Comparison of ENCODE assay signal across 17 cellular contexts in the genomic region with DNA sequence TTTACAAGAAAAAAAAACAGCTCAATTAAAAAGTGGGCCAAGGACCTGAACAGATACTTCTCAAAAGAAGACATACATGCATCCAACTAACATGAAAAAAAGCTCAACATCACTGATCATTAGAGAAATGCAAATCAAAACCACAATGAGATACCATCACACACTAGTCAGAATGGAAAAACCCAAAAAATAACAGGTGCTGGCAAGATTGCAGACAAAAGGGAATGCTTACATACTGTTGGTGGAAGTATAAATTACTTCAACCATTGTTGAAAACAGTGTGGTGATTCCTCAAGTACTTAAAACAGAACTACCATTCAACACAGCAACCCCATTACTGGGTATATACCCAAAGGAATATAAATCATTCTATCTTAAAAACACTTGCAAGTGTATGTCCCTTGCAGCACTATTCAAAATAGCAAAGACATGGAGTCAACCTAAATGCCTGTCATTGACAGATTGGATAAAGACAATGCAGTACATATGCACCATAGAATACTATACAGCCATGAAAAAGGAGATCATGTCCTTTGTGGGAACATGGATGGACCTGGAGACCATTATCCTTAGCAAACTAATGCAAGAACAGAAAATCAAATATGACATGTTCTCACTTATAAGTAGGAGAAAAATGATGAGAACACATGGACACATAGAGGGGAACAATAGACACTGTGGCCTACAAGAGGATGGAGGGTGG.
A peak's percentile ranks its signal among the peaks of the same experiment; 100 is the strongest.
DNase-seq lines count a peak whose midpoint lies in the region; ATAC-seq, FAIRE-seq and TF ChIP-seq lines count a peak whose summit lies in the region.
"Had no signal": no experiment of that assay in that cellular context is flagged by ENCODE, and none has a peak within 500 bp of the region (broad histone marks: within the 10 kb centered on the region; RNA-seq: fewer than 3 reads in every experiment).

No MANE protein-coding gene starts in this region.

- intact Hi-C loops in CD14-positive monocyte (cut with micrococcal nuclease): no loop called here
- intact Hi-C loops in colonic mucosa (cut with DNase I): no loop called here

- peaks cover 18% of the 10 kb centered on the region for H3K79me2 ChIP-seq in astrocyte (ENCODE audit: insufficient read depth, low read length)

- H3K4me2 ChIP-seq in astrocyte (ENCODE audit: low read length): no peak overlapping the region
- H3K4me2 ChIP-seq: BLaER1 treated with 17β-estradiol and CSF1 and Interleukin-3, amounts not matched to agents 10 nM and 100 nM; SK-N-SH had no signal

- H3K36me3 Mint-ChIP-seq in astrocyte (ENCODE audit: low read depth, unreplicated experiment): peaks cover 3% of the 10 kb centered on the region
- peaks cover 7 to 13% of the 10 kb centered on the region in 2 donors for H3K36me3 Mint-ChIP-seq in CD14-positive monocyte

- H3K27ac ChIP-seq in astrocyte (ENCODE audit: low read depth, low read length) (no peak overlapping the region), colonic mucosa (no peak overlapping the region)
- H3K27ac ChIP-seq: BLaER1 treated with 17β-estradiol and CSF1 and Interleukin-3, amounts not matched to agents 10 nM and 100 nM; dorsolateral prefrontal cortex; right lobe of liver had no signal

- no peak overlapping the region for H2AFZ ChIP-seq in astrocyte (ENCODE audit: low read depth, low read length)

- H3K9me3 Mint-ChIP-seq in astrocyte (ENCODE audit: unreplicated experiment) (peaks cover under 1% of the 10 kb centered on the region), CD14-positive monocyte (peaks cover 13 to 24% (median 15%) of the 10 kb centered on the region in 7 donors)

- no peak overlapping the region for H3K4me3 ChIP-seq in astrocyte (ENCODE audit: insufficient read depth, low read depth, low read length)
- no peak overlapping the region for H3K4me3 ChIP-seq in colonic mucosa
- H3K4me3 ChIP-seq: BLaER1 treated with 17β-estradiol and CSF1 and Interleukin-3, amounts not matched to agents 10 nM and 100 nM; dorsolateral prefrontal cortex; right lobe of liver had no signal

- H3K36me3 ChIP-seq in astrocyte (ENCODE audit: insufficient read depth, low read length) (no peaks in the 10 kb centered on the region), colonic mucosa (no peaks in the 10 kb centered on the region)
- H3K36me3 ChIP-seq: right lobe of liver had no signal

- H3K9ac ChIP-seq in astrocyte (ENCODE audit: low read length): no peak overlapping the region
- no peak overlapping the region for H3K9ac ChIP-seq in colonic mucosa (ENCODE audit: low read depth in 2 of 2, low read length in 2 of 2)
- H3K9ac ChIP-seq: BLaER1 treated with 17β-estradiol and CSF1 and Interleukin-3, amounts not matched to agents 10 nM and 100 nM; SK-N-SH had no signal

- no peak for DNase-seq in GM18507 (ENCODE audit: extremely low spot score, insufficient read length, low read depth)
- DNase-seq in astrocyte (ENCODE audit: low read depth): peak; percentile 75
- no peak for DNase-seq in NCI-H1092 (lab: John Stamatoyannopoulos, UW)
- no peak for DNase-seq in CD14-positive monocyte (ENCODE audit: low spot score)
- DNase-seq in SK-N-DZ (ENCODE audit: low spot score): no peak
- no peak for DNase-seq in colonic mucosa
- DNase-seq: activated CD4-positive, alpha-beta T cell treated with anti-CD3 and anti-CD28 coated beads, Interleukin-2, amount 50 U/mL, for 4 hours; dorsolateral prefrontal cortex; Kasumi-1; NCI-H774; right lobe of liver; SK-N-SH had no signal

- peaks cover 28% of the 10 kb centered on the region for H4K20me1 ChIP-seq in astrocyte (ENCODE audit: insufficient read depth, low read length)

- H3K27me3 ChIP-seq in astrocyte (ENCODE audit: insufficient read depth, low read length) (no peaks in the 10 kb centered on the region), colonic mucosa (no peaks in the 10 kb centered on the region)
- H3K27me3 ChIP-seq: BLaER1 treated with 17β-estradiol and CSF1 and Interleukin-3, amounts not matched to agents 10 nM and 100 nM; dorsolateral prefrontal cortex; right lobe of liver had no signal

- H3K4me1 Mint-ChIP-seq in astrocyte (ENCODE audit: low read depth, unreplicated experiment) (peaks cover 4% of the 10 kb centered on the region), CD14-positive monocyte (peaks cover 11% of the 10 kb centered on the region)

- H3K9me3 ChIP-seq in astrocyte (ENCODE audit: insufficient read depth, low read depth, low read length): no peaks in the 10 kb centered on the region
- no peaks in the 10 kb centered on the region for H3K9me3 ChIP-seq in colonic mucosa
- H3K9me3 ChIP-seq: right lobe of liver, SK-N-SH had no signal

- no peaks in the 10 kb centered on the region for H3K27me3 Mint-ChIP-seq in astrocyte (ENCODE audit: low read depth, unreplicated experiment)
- H3K27me3 Mint-ChIP-seq in CD14-positive monocyte (ENCODE audit: low read depth in 3 of 3): no peaks in the 10 kb centered on the region
- H3K27me3 Mint-ChIP-seq: activated naive CD4-positive, alpha-beta T cell treated with anti-CD3 and anti-CD28 coated beads, Interleukin-2, amount 50 U/mL, for 24 hours had no signal

- H3K4me3 Mint-ChIP-seq in astrocyte (ENCODE audit: unreplicated experiment) (no peak overlapping the region), CD14-positive monocyte (no peak overlapping the region)
- H3K4me3 Mint-ChIP-seq: activated naive CD4-positive, alpha-beta T cell treated with anti-CD3 and anti-CD28 coated beads, Interleukin-2, amount 50 U/mL, for 24 hours had no signal

- FAIRE-seq in GM18507 (lab: Jason Lieb, UNC): peak; percentile 29
- no peak for FAIRE-seq in astrocyte (lab: Jason Lieb, UNC)

- ATAC-seq in GM21367 (IDR thresholded peaks at IDR 0.05; ENCODE audit: unreplicated experiment) (peak; percentile 76), HG03097 (IDR thresholded peaks at IDR 0.05; ENCODE audit: low FRiP score, unreplicated experiment) (peak; percentile 73)
- ATAC-seq: HCT116, right lobe of liver had no signal

- H3K27ac Mint-ChIP-seq in astrocyte (ENCODE audit: unreplicated experiment): no peak overlapping the region
- no peak overlapping the region for H3K27ac Mint-ChIP-seq in CD14-positive monocyte
- H3K27ac Mint-ChIP-seq: activated naive CD4-positive, alpha-beta T cell treated with anti-CD3 and anti-CD28 coated beads, Interleukin-2, amount 50 U/mL, for 24 hours had no signal

- H3K4me1 ChIP-seq in astrocyte (ENCODE audit: insufficient read depth, low read length) (no peaks in the 10 kb centered on the region), colonic mucosa (no peaks in the 10 kb centered on the region)
- H3K4me1 ChIP-seq: right lobe of liver had no signal

- TF ChIP-seq CTCF in astrocyte (IDR thresholded peaks at IDR 0.05; ENCODE audit: insufficient read depth, low read depth, low read length) (no peak), CD14-positive monocyte (IDR thresholded peaks at IDR 0.05) (no peak), colonic mucosa (IDR thresholded peaks at IDR 0.05) (no peak)
